ENCODE assay signal across 17 cellular contexts in genomic region chr2:59032469-59032868, GRCh38.
A peak's percentile ranks its signal among the peaks of the same experiment; 100 is the strongest.
DNase-seq lines count a peak whose midpoint lies in the region.
"Had no signal": no experiment of that assay in that cellular context is flagged by ENCODE, and none has a peak within 500 bp of the region (broad histone marks: within the 10 kb centered on the region; RNA-seq: fewer than 3 reads in every experiment).

No MANE protein-coding gene starts in this region.

- peak; percentile 84 for DNase-seq in DMS 273 (lab: John Stamatoyannopoulos, UW; ENCODE audit: unreplicated experiment)
- peak; percentile 71 for DNase-seq in DMS53 treated with DMSO at 0.1 percent for 48 hours (lab: John Stamatoyannopoulos, UW; ENCODE audit: unreplicated experiment)
- peak; percentile 59 for DNase-seq in NCI-H2029 treated with DMSO at 0.1 percent for 48 hours (lab: John Stamatoyannopoulos, UW)
- DNase-seq in NCI-H69 (lab: John Stamatoyannopoulos, UW) = peak; percentile 62
- DNase-seq in AG20443 (ENCODE audit: low spot score) = no peak
- no peak for DNase-seq in stimulated activated CD4-positive, alpha-beta T cell treated with anti-CD3 and anti-CD28 coated beads, Interleukin-12 subunit alpha, Interleukin-12 subunit beta, amount 100 ng/mL, for 4 hours
- DNase-seq in AG08396 (ENCODE audit: low spot score) = no peak
- DNase-seq: ACHN; BE2C; CD8-positive, alpha-beta T cell; GM23248; IMR-90; Kasumi-1; NCI-H1436 treated with DMSO at 0.1 percent for 48 hours; NK-92 treated with Interleukin-12 subunit alpha and Interleukin-12 subunit beta, amount 100 ng/mL, for 24 hours; RPMI8226; SW 1271 had no signal

Comparison
In these comparisons a context has a peak if more than half of its experiments do, and no peak if none do; other contexts are left out.
1. DNase-seq: peak in DMS 273 (single experiment), DMS53 treated with DMSO at 0.1 percent for 48 hours (single experiment), NCI-H2029 treated with DMSO at 0.1 percent for 48 hours (single experiment) and NCI-H69 (single experiment); none in AG20443 (single experiment), stimulated activated CD4-positive, alpha-beta T cell treated with anti-CD3 and anti-CD28 coated beads, Interleukin-12 subunit alpha, Interleukin-12 subunit beta, amount 100 ng/mL, for 4 hours (single experiment) and AG08396 (single experiment).